In the genomic region with DNA sequence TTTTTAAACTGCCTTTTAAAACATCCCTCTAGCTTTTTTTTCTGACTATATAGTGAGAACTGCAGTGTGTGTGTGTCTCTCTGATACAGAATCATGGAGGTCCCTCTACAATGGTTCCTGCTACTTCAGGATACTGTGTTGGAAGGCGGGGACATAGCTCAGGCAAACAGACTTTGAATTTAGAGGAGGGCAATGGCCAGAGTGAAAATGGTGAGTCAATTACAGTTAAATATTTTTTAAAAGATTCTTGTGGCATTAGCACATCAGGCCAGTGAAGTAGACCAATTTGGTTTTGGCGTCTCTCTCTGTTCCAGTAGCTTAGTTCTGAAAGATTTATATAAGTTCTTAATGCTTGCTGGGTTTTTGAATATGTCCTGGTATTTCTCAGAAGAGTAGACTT, we compare ENCODE assay signal across 14 cellular contexts.
"Had no signal": no experiment of that assay in that cellular context is flagged by ENCODE, and none has a peak within 500 bp of the region (broad histone marks: within the 10 kb centered on the region; RNA-seq: fewer than 3 reads in every experiment).

No MANE protein-coding gene starts in this region.

- DNase-seq: activated CD4-positive, alpha-beta T cell treated with anti-CD3 and anti-CD28 coated beads, Interleukin-2, amount 50 U/mL, for 1 hour; activated effector memory CD4-positive, alpha-beta T cell treated with Interleukin-2 at 50 U/mL for 16 hours; activated T-cell treated with anti-CD3 and anti-CD28 coated beads, Interleukin-2, amount 50 U/mL, for 24 hours; kidney; mesendoderm; retina; stomach; T-helper 2 cell had no signal

- FAIRE-seq: bronchial epithelial cell, endothelial cell of umbilical vein, kidney, TTC549, urothelium cell line had no signal

- H3K4me3 ChIP-seq: gastroesophageal sphincter, hepatocyte, stomach had no signal
